Comparison of ENCODE assay signal across 25 cellular contexts in genomic region chr22:36049678-36049997, GRCh38. TPM values are rescaled to one million over a fixed set of nuclear protein-coding genes. Genes with fewer than 3 reads are reported as not detected.
A peak's percentile ranks its signal among the peaks of the same experiment; 100 is the strongest.
DNase-seq lines count a peak whose midpoint lies in the region; ATAC-seq and TF ChIP-seq lines count a peak whose summit lies in the region.
"Had no signal": no experiment of that assay in that cellular context is flagged by ENCODE, and none has a peak within 500 bp of the region (broad histone marks: within the 10 kb centered on the region; RNA-seq: fewer than 3 reads in every experiment).

No MANE protein-coding gene starts in this region.

- peaks cover 6% of the 10 kb centered on the region for H3K27me3 Mint-ChIP-seq in neural progenitor cell (ENCODE audit: insufficient read depth, low read depth)
- peaks cover 2 to 8% of the 10 kb centered on the region in 2 donors for H3K27me3 Mint-ChIP-seq in natural killer cell treated with Interleukin-12 subunit alpha and Interleukin-12 subunit beta and Interleukin-15 and Interleukin-18, amount 100 ng/mL, for 72 hours
- peaks cover 5 to 8% of the 10 kb centered on the region in 2 donors for H3K27me3 Mint-ChIP-seq in CD4-positive, alpha-beta memory T cell

- no peak overlapping the region for H3K9ac ChIP-seq in neural progenitor cell
- H3K9ac ChIP-seq: GM23248 had no signal

- H3K27ac ChIP-seq in RWPE2 (ENCODE audit: poor library complexity, severe bottlenecking) (peak overlapping the region; percentile 42), epithelial cell of prostate (peak overlapping the region; percentile 38), neural progenitor cell (no peak overlapping the region)
- H3K27ac ChIP-seq in CD4-positive, alpha-beta memory T cell (ENCODE audit: low read depth, low read length), result no peak overlapping the region
- H3K27ac ChIP-seq: GM23248, SJSA1 had no signal

- H3K4me1 Mint-ChIP-seq in neural progenitor cell, result peaks cover 4% of the 10 kb centered on the region
- H3K4me1 Mint-ChIP-seq in natural killer cell treated with Interleukin-12 subunit alpha and Interleukin-12 subunit beta and Interleukin-15 and Interleukin-18, amount 100 ng/mL, for 72 hours (ENCODE audit: low read depth in 2 of 2), result peaks cover 5 to 8% of the 10 kb centered on the region in 2 donors
- H3K4me1 Mint-ChIP-seq in CD4-positive, alpha-beta memory T cell, result peaks cover 0 to 2% (median under 1%) of the 10 kb centered on the region in 4 donors
- H3K4me1 Mint-ChIP-seq: CD14-positive monocyte had no signal

- no peak for DNase-seq in RWPE2 (ENCODE audit: low spot score)
- DNase-seq in epithelial cell of prostate (ENCODE audit: low read depth, low spot score), result no peak
- DNase-seq in neural progenitor cell (ENCODE audit: low spot score), result no peak
- no peak for DNase-seq in natural killer cell treated with Interleukin-12 subunit alpha and Interleukin-12 subunit beta and Interleukin-15 and Interleukin-18, amount 100 ng/mL, for 72 hours (ENCODE audit: low spot score)
- no peak for DNase-seq in CD4-positive, alpha-beta memory T cell
- no peak for DNase-seq in AG20443 (ENCODE audit: low spot score)
- DNase-seq: BE2C, Calu3, DMS79 treated with DMSO at 0.1 percent for 48 hours, GF-D8, H9, HFFc6, KG1, NCI-H1105 treated with DMSO at 0.1 percent for 48 hours, NCI-H2029, NCI-H446, NCI-H524 treated with DMSO at 0.1 percent for 48 hours, NCI-H774, Right ventricle myocardium superior had no signal

- POLR2A ChIA-PET in CD4-positive, alpha-beta memory T cell (lab: Charles Lee; ENCODE audit: partially characterized antibody), result no interaction called here

- H3K4me3 ChIP-seq in RWPE2 (ENCODE audit: severe bottlenecking), result no peak overlapping the region
- no peak overlapping the region for H3K4me3 ChIP-seq in neural progenitor cell
- no peak overlapping the region for H3K4me3 ChIP-seq in CD4-positive, alpha-beta memory T cell (ENCODE audit: low read length in 2 of 2)
- H3K4me3 ChIP-seq: GM23248, MG63, SJSA1 had no signal

- H3F3A ChIP-seq in neural progenitor cell (ENCODE audit: low read depth), result no peaks in the 10 kb centered on the region

- H3K36me3 Mint-ChIP-seq in neural progenitor cell, result no peaks in the 10 kb centered on the region
- H3K36me3 Mint-ChIP-seq in natural killer cell treated with Interleukin-12 subunit alpha and Interleukin-12 subunit beta and Interleukin-15 and Interleukin-18, amount 100 ng/mL, for 72 hours, result no peaks in the 10 kb centered on the region
- H3K36me3 Mint-ChIP-seq in CD4-positive, alpha-beta memory T cell, result no peaks in the 10 kb centered on the region
- H3K36me3 Mint-ChIP-seq: CD14-positive monocyte had no signal

- TF ChIP-seq CTCF in RWPE2 (IDR thresholded peaks at IDR 0.05; ENCODE audit: poor library complexity, severe bottlenecking) (no peak), neural progenitor cell (IDR thresholded peaks at IDR 0.05) (no peak)

- H3K4me1 ChIP-seq in RWPE2 (ENCODE audit: insufficient read depth, poor library complexity, severe bottlenecking) (peaks cover 20% of the 10 kb centered on the region), neural progenitor cell (no peaks in the 10 kb centered on the region)
- H3K4me1 ChIP-seq in CD4-positive, alpha-beta memory T cell (ENCODE audit: insufficient read depth, low read length), result no peaks in the 10 kb centered on the region
- H3K4me1 ChIP-seq: BE2C had no signal

- H3K4me3 Mint-ChIP-seq in neural progenitor cell, result no peak overlapping the region
- H3K4me3 Mint-ChIP-seq in natural killer cell treated with Interleukin-12 subunit alpha and Interleukin-12 subunit beta and Interleukin-15 and Interleukin-18, amount 100 ng/mL, for 72 hours, result no peak overlapping the region
- H3K4me3 Mint-ChIP-seq in CD4-positive, alpha-beta memory T cell, result no peak overlapping the region
- H3K4me3 Mint-ChIP-seq: H9, HFFc6 had no signal

- H3K79me2 ChIP-seq in neural progenitor cell (ENCODE audit: low read depth), result no peaks in the 10 kb centered on the region

- ATAC-seq in RWPE2 (ENCODE audit: low read depth), result no peak
- ATAC-seq in HG02763 (IDR thresholded peaks at IDR 0.05; ENCODE audit: unreplicated experiment), result no peak
- no peak for ATAC-seq in natural killer cell treated with Interleukin-12 subunit alpha and Interleukin-12 subunit beta and Interleukin-15 and Interleukin-18, amount 100 ng/mL, for 72 hours
- ATAC-seq: PC-3 had no signal

- H3K36me3 ChIP-seq in RWPE2 (ENCODE audit: low read depth) (no peaks in the 10 kb centered on the region), neural progenitor cell (no peaks in the 10 kb centered on the region)
- H3K36me3 ChIP-seq in CD4-positive, alpha-beta memory T cell (ENCODE audit: insufficient read depth, low read length), result no peaks in the 10 kb centered on the region
- H3K36me3 ChIP-seq: BE2C, MG63, SJSA1 had no signal

- peak overlapping the region; percentile 1 for H2AFZ ChIP-seq in neural progenitor cell (replicated peaks)
- H2AFZ ChIP-seq: GM23248 had no signal

- no peaks in the 10 kb centered on the region for H4K20me1 ChIP-seq in neural progenitor cell (ENCODE audit: low read depth)

- no peak overlapping the region for H3K27ac Mint-ChIP-seq in neural progenitor cell
- H3K27ac Mint-ChIP-seq in natural killer cell treated with Interleukin-12 subunit alpha and Interleukin-12 subunit beta and Interleukin-15 and Interleukin-18, amount 100 ng/mL, for 72 hours, result no peak overlapping the region
- H3K27ac Mint-ChIP-seq in CD4-positive, alpha-beta memory T cell, result no peak overlapping the region
- H3K27ac Mint-ChIP-seq: H9, HFFc6 had no signal

- H3K9me3 ChIP-seq in RWPE2 (ENCODE audit: severe bottlenecking) (no peaks in the 10 kb centered on the region), neural progenitor cell (ENCODE audit: low read depth) (no peaks in the 10 kb centered on the region)
- H3K9me3 ChIP-seq in CD4-positive, alpha-beta memory T cell (ENCODE audit: control insufficient read depth in 1 of 2, low read length in 2 of 2), result no peaks in the 10 kb centered on the region
- H3K9me3 ChIP-seq: BE2C, MG63 had no signal

- H3K27me3 ChIP-seq in RWPE2 (ENCODE audit: insufficient read depth, poor library complexity, severe bottlenecking) (no peaks in the 10 kb centered on the region), neural progenitor cell (no peaks in the 10 kb centered on the region)
- H3K27me3 ChIP-seq in CD4-positive, alpha-beta memory T cell (ENCODE audit: insufficient read depth, low read length), result no peaks in the 10 kb centered on the region
- H3K27me3 ChIP-seq: BE2C, MG63, SJSA1 had no signal

- H3K9me3 Mint-ChIP-seq in neural progenitor cell, result no peaks in the 10 kb centered on the region
- H3K9me3 Mint-ChIP-seq in natural killer cell treated with Interleukin-12 subunit alpha and Interleukin-12 subunit beta and Interleukin-15 and Interleukin-18, amount 100 ng/mL, for 72 hours, result no peaks in the 10 kb centered on the region
- no peaks in the 10 kb centered on the region for H3K9me3 Mint-ChIP-seq in CD4-positive, alpha-beta memory T cell
- H3K9me3 Mint-ChIP-seq: HFFc6 had no signal

- CTCF ChIA-PET in CD4-positive, alpha-beta memory T cell (lab: Charles Lee; ENCODE audit: partially characterized antibody), result interaction anchor here (2.2 kb wide), 1 partner anchor 16 kb away, joined by 9 read pairs; no protein-coding TSS in a partner anchor

- H3K4me2 ChIP-seq in neural progenitor cell, result no peak overlapping the region

- intact Hi-C loops in CD4-positive, alpha-beta memory T cell (cut with micrococcal nuclease), result no loop called here

RNA-seq across cellular contexts. Expression of gene RBFOX2, which starts 21.0 kb away (rescaled TPM):
- total RNA-seq in neural progenitor cell (ENCODE audit: low replicate concordance), result 163 and 206 TPM in 2 replicates
- 1 to 10 TPM in 1 of 2 donors, under 1 TPM in 1; 0.71 to 1.8 TPM for total RNA-seq in natural killer cell treated with Interleukin-12 subunit alpha and Interleukin-12 subunit beta and Interleukin-15 and Interleukin-18, amount 100 ng/mL, for 72 hours
- total RNA-seq in CD4-positive, alpha-beta memory T cell, result 1 to 10 TPM in 1 of 2 experiments, under 1 TPM in 1; 0.99 to 1.0 TPM
- polyA plus RNA-seq in CD4-positive, alpha-beta memory T cell, result 1 to 10 TPM in 1 of 2 donors, under 1 TPM in 1; 0.68 to 1.3 TPM
- polyA plus RNA-seq: CD14-positive monocyte had no signal

Comparison
In these comparisons a context has a peak if more than half of its experiments do, and no peak if none do; other contexts are left out.
1. H3K27ac ChIP-seq: peak in RWPE2 (single experiment) and epithelial cell of prostate (single experiment); none in neural progenitor cell (single experiment) and CD4-positive, alpha-beta memory T cell (single experiment).
2. RNA of gene RBFOX2, which starts 21.0 kb away (total RNA-seq): 163 to 206 TPM in neural progenitor cell; 0.71 to 1.8 TPM in natural killer cell treated with Interleukin-12 subunit alpha and Interleukin-12 subunit beta and Interleukin-15 and Interleukin-18, amount 100 ng/mL, for 72 hours and 0.99 to 1.0 TPM in CD4-positive, alpha-beta memory T cell; every median in the first group is over 10 times any median in the second.